27 cellular contexts compared by ENCODE assay signal in genomic region chr3:44918581-44918980, GRCh38. TPM values are rescaled to one million over a fixed set of nuclear protein-coding genes. Genes with fewer than 3 reads are reported as not detected.
DNase-seq lines count a peak whose midpoint lies in the region; ATAC-seq, FAIRE-seq and TF ChIP-seq lines count a peak whose summit lies in the region.
"Had no signal": no experiment of that assay in that cellular context is flagged by ENCODE, and none has a peak within 500 bp of the region (broad histone marks: within the 10 kb centered on the region; RNA-seq: fewer than 3 reads in every experiment).

No MANE protein-coding gene starts in this region.

- no peaks in the 10 kb centered on the region for H3K79me2 ChIP-seq in HepG2 (ENCODE audit: insufficient read depth, low read length)

- ATAC-seq in HepG2 (no peak), right lobe of liver (no peak), mucosa of descending colon (no peak)
- ATAC-seq in stimulated activated naive CD8-positive, alpha-beta T cell treated with anti-CD3 and anti-CD28 coated beads, Interleukin-15, Interleukin-2, amounts not matched to agents 100 U/mL and 50 U/mL, for 24 hours: no peak

- H3K36me3 Mint-ChIP-seq in endothelial cell (ENCODE audit: low read depth, unreplicated experiment): peaks cover 15% of the 10 kb centered on the region

- H3K27me3 ChIP-seq in HepG2 (ENCODE audit: control insufficient read depth in 1 of 2, insufficient read depth in 2 of 2, low read length in 2 of 2) (no peaks in the 10 kb centered on the region), right lobe of liver (no peaks in the 10 kb centered on the region)
- H3K27me3 ChIP-seq: BE2C, SJSA1 had no signal

- FAIRE-seq in HepG2 (lab: Jason Lieb, UNC): no peak
- FAIRE-seq: GM19239, HTR-8/SVneo had no signal

- H3K27ac ChIP-seq in HepG2 (ENCODE audit: extremely low read length, insufficient read depth, low read length) (no peak overlapping the region), right lobe of liver (no peak overlapping the region)
- H3K27ac ChIP-seq: SJSA1 had no signal

- H3K4me3 Mint-ChIP-seq in endothelial cell (ENCODE audit: unreplicated experiment): peak overlapping the region; percentile 62
- H3K4me3 Mint-ChIP-seq: CD14-positive monocyte; CD8-positive, alpha-beta memory T cell had no signal

- H3K4me3 ChIP-seq in HepG2 (replicated peaks in 1 of 3; ENCODE audit: insufficient read depth in 1 of 3, low read depth in 2 of 3, low read length in 3 of 3) (no peak overlapping the region), right lobe of liver (no peak overlapping the region), mucosa of descending colon (no peak overlapping the region)
- H3K4me3 ChIP-seq: SJSA1 had no signal

- TF ChIP-seq RAD21 in HepG2 (CRISPR knock-in tag; IDR thresholded peaks at IDR 0.05): no peak

- no peak for TF ChIP-seq POLR2A in HepG2 (IDR thresholded peaks at IDR 0.05; ENCODE audit: insufficient read depth in 1 of 2, low read depth in 2 of 2, low read length in 2 of 2)
- no peak for TF ChIP-seq POLR2A in right lobe of liver (IDR thresholded peaks at IDR 0.05)

- no peaks in the 10 kb centered on the region for H3K9me3 ChIP-seq in HepG2 (ENCODE audit: low read length)
- H3K9me3 ChIP-seq in right lobe of liver: no peaks in the 10 kb centered on the region
- no peaks in the 10 kb centered on the region for H3K9me3 ChIP-seq in mucosa of descending colon
- H3K9me3 ChIP-seq: BE2C, SJSA1 had no signal

- peaks cover 11% of the 10 kb centered on the region for H3K4me1 Mint-ChIP-seq in endothelial cell (ENCODE audit: unreplicated experiment)
- H3K4me1 Mint-ChIP-seq: CD14-positive monocyte; CD8-positive, alpha-beta memory T cell had no signal

- H3K9me3 Mint-ChIP-seq in endothelial cell (ENCODE audit: unreplicated experiment): no peaks in the 10 kb centered on the region
- H3K9me3 Mint-ChIP-seq: CD14-positive monocyte; CD8-positive, alpha-beta memory T cell had no signal

- peaks cover 5% of the 10 kb centered on the region for H3K27me3 Mint-ChIP-seq in endothelial cell (ENCODE audit: unreplicated experiment)
- H3K27me3 Mint-ChIP-seq: CD8-positive, alpha-beta memory T cell had no signal

- H3K27ac Mint-ChIP-seq in endothelial cell (ENCODE audit: unreplicated experiment): no peak overlapping the region

- TF ChIP-seq CTCF in HepG2 (CRISPR knock-in tag; IDR thresholded peaks at IDR 0.05) (no peak), right lobe of liver (IDR thresholded peaks at IDR 0.05) (no peak), endothelial cell (IDR thresholded peaks at IDR 0.05; ENCODE audit: unreplicated experiment) (no peak), mucosa of descending colon (IDR thresholded peaks at IDR 0.05) (no peak)

- H4K20me1 ChIP-seq in HepG2 (ENCODE audit: insufficient read depth, low read length): no peaks in the 10 kb centered on the region

- 90% methylated on average over 5 of the region's 6 CpGs for WGBS in HepG2 (ENCODE audit: low lambda C conversion rate)
- no CpG with 5 or more reads among the region's 6 CpGs for WGBS in right lobe of liver (ENCODE audit: insufficient coverage, low coverage, low lambda C conversion rate, missing lambda C conversion rate)

- TF ChIP-seq EP300 in HepG2 (IDR thresholded peaks at IDR 0.05; ENCODE audit: low read depth in 2 of 2, low read length in 2 of 2) (no peak), HepG2 (CRISPR knock-in tag; IDR thresholded peaks at IDR 0.05; ENCODE audit: borderline replicate concordance) (no peak)

- CTCF ChIA-PET in HepG2 (lab: Yijun Ruan, JAX; ENCODE audit: low intra/inter-chr PET ratio, low total read pairs): no interaction called here

- intact Hi-C loops in HepG2 (cut with micrococcal nuclease; ENCODE audit: unreplicated experiment) (no loop called here), right lobe of liver (cut with DNase I) (no loop called here), mucosa of descending colon (cut with DNase I, micrococcal nuclease) (loop anchor here in 1 of 2 donors (10.0 kb wide), 1 partner anchor 384 kb away; no protein-coding TSS in a partner anchor)

- no peak overlapping the region for H3K9ac ChIP-seq in HepG2 (ENCODE audit: insufficient read depth, low read depth, low read length)

- H3K4me1 ChIP-seq in HepG2 (ENCODE audit: insufficient read depth, low read length) (no peaks in the 10 kb centered on the region), right lobe of liver (no peaks in the 10 kb centered on the region), mucosa of descending colon (ENCODE audit: low read depth) (no peaks in the 10 kb centered on the region)
- H3K4me1 ChIP-seq: BE2C, SJSA1 had no signal

- no peak overlapping the region for H3K4me2 ChIP-seq in HepG2 (ENCODE audit: low read depth, low read length)

- H3K36me3 ChIP-seq in HepG2 (replicated peaks in 1 of 2; ENCODE audit: control insufficient read depth in 1 of 2, insufficient read depth in 2 of 2, low read length in 2 of 2) (0 out of 5 replicates have a peak, but pooled peaks cover 0 to 3% of the 10 kb centered on the region in 2 experiments), right lobe of liver (no peaks in the 10 kb centered on the region), mucosa of descending colon (ENCODE audit: low read depth) (no peaks in the 10 kb centered on the region)
- H3K36me3 ChIP-seq: BE2C had no signal

- BruUV-seq in HepG2 (replicated peaks; lab: Mats Ljungman, UMichigan): no TSS peak

- DNase-seq in HepG2 (ENCODE audit: low spot score): no peak
- no peak for DNase-seq in right lobe of liver
- DNase-seq in endothelial cell (ENCODE audit: low spot score): no peak
- no peak for DNase-seq in stimulated activated naive CD8-positive, alpha-beta T cell treated with anti-CD3 and anti-CD28 coated beads, Interleukin-15, Interleukin-2, amounts not matched to agents 100 U/mL and 50 U/mL, for 24 hours
- DNase-seq in iPS-NIHi11 (ENCODE audit: low spot score): no peak
- DNase-seq in mucosa of descending colon: no peak
- DNase-seq: 8988T; ACHN; BE2C; CD8-positive, alpha-beta memory T cell; DMS79 treated with DMSO at 0.1 percent for 48 hours; H7; KG1; MM.1S; NCI-H1417; NCI-H1694; NCI-H2029 treated with DMSO at 0.1 percent for 48 hours; NCI-H446 treated with DMSO at 0.1 percent for 48 hours; NCI-H526; NCI-H82; NK-92 treated with Interleukin-12 subunit alpha and Interleukin-12 subunit beta, amount 100 ng/mL, for 24 hours; Right ventricle myocardium superior; RPMI8226 had no signal

- POLR2A ChIA-PET in HepG2 (lab: Yijun Ruan, JAX): no interaction called here

- in situ Hi-C loops in HepG2 (cut with HindIII; ENCODE audit: extremely low pct_ligation_motif_present, low pct_unique_long_range_greater_than_20kb): loop anchor here (5.0 kb wide), 1 partner anchor 381 kb away; no protein-coding TSS in a partner anchor

- no peak overlapping the region for H2AFZ ChIP-seq in HepG2 (ENCODE audit: low read length)

RNA-seq across cellular contexts. Expression of gene TGM4, which starts 44.2 kb away (rescaled TPM):
- total RNA-seq in HepG2 (2016; rRNA removed; fragmentation: Illumina TruSeq; extraction: Trizol) (0.15 and 0.18 TPM in 2 replicates), right lobe of liver (not detected), endothelial cell (ENCODE audit: unreplicated experiment) (not detected), mucosa of descending colon (not detected)
- 0.09 TPM in 1 of 2 replicates, not detected in the other for total RNA-seq in HepG2 (2016; cell fraction: cytosol; rRNA removed; fragmentation: Illumina TruSeq; extraction: Trizol; ENCODE audit: low read depth)
- 0.16 and 0.26 TPM in 2 replicates for total RNA-seq in HepG2 (2016; cell fraction: insoluble cytoplasmic fraction; rRNA removed; fragmentation: Illumina TruSeq; extraction: Trizol)
- 0.19 and 0.55 TPM in 2 replicates for total RNA-seq in HepG2 (2016; cell fraction: membrane; rRNA removed; fragmentation: Illumina TruSeq; extraction: Trizol)
- total RNA-seq in HepG2 (2016; cell fraction: nucleus; rRNA removed; fragmentation: Illumina TruSeq; extraction: Trizol): 0.28 TPM in 1 of 2 replicates, not detected in the other
- 0.07 and 0.10 TPM in 2 replicates for polyA plus RNA-seq in HepG2 (2011; rRNA removed)
- polyA plus RNA-seq in HepG2 (2011; cell fraction: cytosol; rRNA removed): 0.07 and 0.08 TPM in 2 replicates
- 0.05 and 0.09 TPM in 2 replicates for polyA plus RNA-seq in HepG2 (2011; cell fraction: nucleus; rRNA removed)
- 0.09 and 0.11 TPM in 2 replicates for polyA plus RNA-seq in HepG2 (2012)
- 0.02 and 0.06 TPM in 2 replicates for polyA plus RNA-seq in HepG2 (2016; cell fraction: cytosol; fragmentation: Illumina TruSeq; extraction: Trizol; ENCODE audit: low read depth)
- 0.14 and 0.17 TPM in 2 replicates for polyA plus RNA-seq in HepG2 (2016; cell fraction: insoluble cytoplasmic fraction; fragmentation: Illumina TruSeq; extraction: Trizol; ENCODE audit: low read depth)
- 0.08 and 0.12 TPM in 2 replicates for polyA plus RNA-seq in HepG2 (2016; cell fraction: membrane; fragmentation: Illumina TruSeq; extraction: Trizol; ENCODE audit: low read depth)
- 0.25 and 0.30 TPM in 2 replicates for polyA plus RNA-seq in HepG2 (2016; cell fraction: nucleus; fragmentation: Illumina TruSeq; extraction: Trizol; ENCODE audit: insufficient read depth, low read depth)
- not detected in 2 replicates for polyA minus RNA-seq in HepG2 (2011; rRNA and poly(A)+ RNA removed; ENCODE audit: low replicate concordance)
- polyA minus RNA-seq in HepG2 (2011; cell fraction: cytosol; rRNA and poly(A)+ RNA removed): not detected in 2 replicates
- not detected in 2 replicates for polyA minus RNA-seq in HepG2 (2011; cell fraction: nucleus; rRNA and poly(A)+ RNA removed)
- total RNA-seq: CD8-positive, alpha-beta memory T cell; H7; Right ventricle myocardium superior had no signal

RNA-seq across cellular contexts. Expression of gene TMEM42, which starts 56.9 kb away (rescaled TPM):
- total RNA-seq in HepG2 (2016; rRNA removed; fragmentation: Illumina TruSeq; extraction: Trizol): 5.0 and 5.5 TPM in 2 replicates
- 8.5 and 9.0 TPM in 2 replicates for total RNA-seq in HepG2 (2016; cell fraction: cytosol; rRNA removed; fragmentation: Illumina TruSeq; extraction: Trizol; ENCODE audit: low read depth)
- 4.2 and 7.9 TPM in 2 replicates for total RNA-seq in HepG2 (2016; cell fraction: insoluble cytoplasmic fraction; rRNA removed; fragmentation: Illumina TruSeq; extraction: Trizol)
- 9.2 and 10.5 TPM in 2 replicates for total RNA-seq in HepG2 (2016; cell fraction: membrane; rRNA removed; fragmentation: Illumina TruSeq; extraction: Trizol)
- 5.4 and 8.0 TPM in 2 replicates for total RNA-seq in HepG2 (2016; cell fraction: nucleus; rRNA removed; fragmentation: Illumina TruSeq; extraction: Trizol)
- 24.5 and 27.7 TPM in 2 replicates for polyA plus RNA-seq in HepG2 (2011; rRNA removed)
- polyA plus RNA-seq in HepG2 (2011; cell fraction: cytosol; rRNA removed): 23.2 and 24.9 TPM in 2 replicates
- polyA plus RNA-seq in HepG2 (2011; cell fraction: nucleus; rRNA removed): 24.4 and 32.0 TPM in 2 replicates
- polyA plus RNA-seq in HepG2 (2012): 11.9 and 13.0 TPM in 2 replicates
- 9.3 and 10.8 TPM in 2 replicates for polyA plus RNA-seq in HepG2 (2016; cell fraction: cytosol; fragmentation: Illumina TruSeq; extraction: Trizol; ENCODE audit: low read depth)
- polyA plus RNA-seq in HepG2 (2016; cell fraction: insoluble cytoplasmic fraction; fragmentation: Illumina TruSeq; extraction: Trizol; ENCODE audit: low read depth): 4.7 and 5.9 TPM in 2 replicates
- polyA plus RNA-seq in HepG2 (2016; cell fraction: membrane; fragmentation: Illumina TruSeq; extraction: Trizol; ENCODE audit: low read depth): 9.9 and 11.2 TPM in 2 replicates
- polyA plus RNA-seq in HepG2 (2016; cell fraction: nucleus; fragmentation: Illumina TruSeq; extraction: Trizol; ENCODE audit: insufficient read depth, low read depth): 10.8 and 12.0 TPM in 2 replicates
- polyA minus RNA-seq in HepG2 (2011; rRNA and poly(A)+ RNA removed; ENCODE audit: low replicate concordance): 14.8 and 19.2 TPM in 2 replicates
- polyA minus RNA-seq in HepG2 (2011; cell fraction: cytosol; rRNA and poly(A)+ RNA removed): 5.1 and 5.8 TPM in 2 replicates
- polyA minus RNA-seq in HepG2 (2011; cell fraction: nucleus; rRNA and poly(A)+ RNA removed): 7.6 and 9.4 TPM in 2 replicates
- total RNA-seq in right lobe of liver: 10 to 100 TPM in 2 of 6 experiments, 1 to 10 TPM in 4; 4.9 to 10.9 (median 8.4) TPM
- total RNA-seq in endothelial cell (ENCODE audit: unreplicated experiment): 17.7 TPM
- 10 to 100 TPM in 2 of 3 donors, 1 to 10 TPM in 1; 7.8 to 11.2 (median 10.0) TPM for total RNA-seq in mucosa of descending colon

RNA-seq across cellular contexts. Expression of gene ZDHHC3, which starts 57.4 kb away (rescaled TPM):
- total RNA-seq in HepG2 (2016; rRNA removed; fragmentation: Illumina TruSeq; extraction: Trizol): 40.8 and 44.1 TPM in 2 replicates
- total RNA-seq in HepG2 (2016; cell fraction: cytosol; rRNA removed; fragmentation: Illumina TruSeq; extraction: Trizol; ENCODE audit: low read depth): 44.6 and 63.4 TPM in 2 replicates
- 38.9 TPM in 2 replicates for total RNA-seq in HepG2 (2016; cell fraction: insoluble cytoplasmic fraction; rRNA removed; fragmentation: Illumina TruSeq; extraction: Trizol)
- 88.8 and 95.5 TPM in 2 replicates for total RNA-seq in HepG2 (2016; cell fraction: membrane; rRNA removed; fragmentation: Illumina TruSeq; extraction: Trizol)
- 32.2 and 35.0 TPM in 2 replicates for total RNA-seq in HepG2 (2016; cell fraction: nucleus; rRNA removed; fragmentation: Illumina TruSeq; extraction: Trizol)
- 63.2 and 65.7 TPM in 2 replicates for polyA plus RNA-seq in HepG2 (2011; rRNA removed)
- 63.4 and 70.0 TPM in 2 replicates for polyA plus RNA-seq in HepG2 (2011; cell fraction: cytosol; rRNA removed)
- polyA plus RNA-seq in HepG2 (2011; cell fraction: nucleus; rRNA removed): 49.3 and 50.0 TPM in 2 replicates
- polyA plus RNA-seq in HepG2 (2012): 27.7 and 34.2 TPM in 2 replicates
- 66.7 and 83.5 TPM in 2 replicates for polyA plus RNA-seq in HepG2 (2016; cell fraction: cytosol; fragmentation: Illumina TruSeq; extraction: Trizol; ENCODE audit: low read depth)
- 39.8 and 49.2 TPM in 2 replicates for polyA plus RNA-seq in HepG2 (2016; cell fraction: insoluble cytoplasmic fraction; fragmentation: Illumina TruSeq; extraction: Trizol; ENCODE audit: low read depth)
- 86.9 and 101 TPM in 2 replicates for polyA plus RNA-seq in HepG2 (2016; cell fraction: membrane; fragmentation: Illumina TruSeq; extraction: Trizol; ENCODE audit: low read depth)
- 44.4 and 49.2 TPM in 2 replicates for polyA plus RNA-seq in HepG2 (2016; cell fraction: nucleus; fragmentation: Illumina TruSeq; extraction: Trizol; ENCODE audit: insufficient read depth, low read depth)
- 311 and 530 TPM in 2 replicates for polyA minus RNA-seq in HepG2 (2011; rRNA and poly(A)+ RNA removed; ENCODE audit: low replicate concordance)
- polyA minus RNA-seq in HepG2 (2011; cell fraction: cytosol; rRNA and poly(A)+ RNA removed): 26.9 and 42.4 TPM in 2 replicates
- polyA minus RNA-seq in HepG2 (2011; cell fraction: nucleus; rRNA and poly(A)+ RNA removed): 59.6 and 61.3 TPM in 2 replicates
- 10 to 100 TPM; 27.5 to 36.7 (median 32.0) TPM for total RNA-seq in right lobe of liver
- 135 TPM for total RNA-seq in endothelial cell (ENCODE audit: unreplicated experiment)
- 100 to 1,000 TPM in 2 of 3 donors, 10 to 100 TPM in 1; 94.7 to 204 (median 143) TPM for total RNA-seq in mucosa of descending colon

RNA-seq across cellular contexts. Expression of gene EXOSC7, which starts 57.5 kb away (rescaled TPM):
- total RNA-seq in HepG2 (2016; rRNA removed; fragmentation: Illumina TruSeq; extraction: Trizol) (74.7 and 81.9 TPM in 2 replicates), right lobe of liver (10 to 100 TPM; 15.1 to 25.7 (median 15.9) TPM), endothelial cell (ENCODE audit: unreplicated experiment) (33.2 TPM), mucosa of descending colon (10 to 100 TPM; 23.2 to 26.2 (median 24.4) TPM)
- total RNA-seq in HepG2 (2016; cell fraction: cytosol; rRNA removed; fragmentation: Illumina TruSeq; extraction: Trizol; ENCODE audit: low read depth): 14.7 and 18.3 TPM in 2 replicates
- total RNA-seq in HepG2 (2016; cell fraction: insoluble cytoplasmic fraction; rRNA removed; fragmentation: Illumina TruSeq; extraction: Trizol): 74.4 and 92.0 TPM in 2 replicates
- 20.2 and 24.8 TPM in 2 replicates for total RNA-seq in HepG2 (2016; cell fraction: membrane; rRNA removed; fragmentation: Illumina TruSeq; extraction: Trizol)
- 45.8 and 52.9 TPM in 2 replicates for total RNA-seq in HepG2 (2016; cell fraction: nucleus; rRNA removed; fragmentation: Illumina TruSeq; extraction: Trizol)
- 56.8 and 68.3 TPM in 2 replicates for polyA plus RNA-seq in HepG2 (2011; rRNA removed)
- polyA plus RNA-seq in HepG2 (2011; cell fraction: cytosol; rRNA removed): 69.7 and 74.0 TPM in 2 replicates
- 30.3 and 40.7 TPM in 2 replicates for polyA plus RNA-seq in HepG2 (2011; cell fraction: nucleus; rRNA removed)
- 56.8 and 61.8 TPM in 2 replicates for polyA plus RNA-seq in HepG2 (2012)
- polyA plus RNA-seq in HepG2 (2016; cell fraction: cytosol; fragmentation: Illumina TruSeq; extraction: Trizol; ENCODE audit: low read depth): 12.5 and 13.4 TPM in 2 replicates
- polyA plus RNA-seq in HepG2 (2016; cell fraction: insoluble cytoplasmic fraction; fragmentation: Illumina TruSeq; extraction: Trizol; ENCODE audit: low read depth): 79.1 and 90.4 TPM in 2 replicates
- polyA plus RNA-seq in HepG2 (2016; cell fraction: membrane; fragmentation: Illumina TruSeq; extraction: Trizol; ENCODE audit: low read depth): 14.3 and 15.5 TPM in 2 replicates
- polyA plus RNA-seq in HepG2 (2016; cell fraction: nucleus; fragmentation: Illumina TruSeq; extraction: Trizol; ENCODE audit: insufficient read depth, low read depth): 55.0 and 61.2 TPM in 2 replicates
- 54.6 and 79.4 TPM in 2 replicates for polyA minus RNA-seq in HepG2 (2011; rRNA and poly(A)+ RNA removed; ENCODE audit: low replicate concordance)
- polyA minus RNA-seq in HepG2 (2011; cell fraction: cytosol; rRNA and poly(A)+ RNA removed): 14.5 and 18.1 TPM in 2 replicates
- 56.4 and 58.9 TPM in 2 replicates for polyA minus RNA-seq in HepG2 (2011; cell fraction: nucleus; rRNA and poly(A)+ RNA removed)
